In genomic region chr19:38929929-38930775, GRCh38 we compare ENCODE assay signal across 8 cellular contexts. TPM values are rescaled to one million over a fixed set of nuclear protein-coding genes. Genes with fewer than 3 reads are reported as not detected.
DNase-seq lines count a peak whose midpoint lies in the region; ATAC-seq and TF ChIP-seq lines count a peak whose summit lies in the region.

A gene with protein sequence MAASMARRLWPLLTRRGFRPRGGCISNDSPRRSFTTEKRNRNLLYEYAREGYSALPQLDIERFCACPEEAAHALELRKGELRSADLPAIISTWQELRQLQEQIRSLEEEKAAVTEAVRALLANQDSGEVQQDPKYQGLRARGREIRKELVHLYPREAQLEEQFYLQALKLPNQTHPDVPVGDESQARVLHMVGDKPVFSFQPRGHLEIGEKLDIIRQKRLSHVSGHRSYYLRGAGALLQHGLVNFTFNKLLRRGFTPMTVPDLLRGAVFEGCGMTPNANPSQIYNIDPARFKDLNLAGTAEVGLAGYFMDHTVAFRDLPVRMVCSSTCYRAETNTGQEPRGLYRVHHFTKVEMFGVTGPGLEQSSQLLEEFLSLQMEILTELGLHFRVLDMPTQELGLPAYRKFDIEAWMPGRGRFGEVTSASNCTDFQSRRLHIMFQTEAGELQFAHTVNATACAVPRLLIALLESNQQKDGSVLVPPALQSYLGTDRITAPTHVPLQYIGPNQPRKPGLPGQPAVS (minus strand): TSS chr19:38930763. CDS start chr19:38930736, 27 bp downstream.

- ATAC-seq in GM18907 (IDR thresholded peaks at IDR 0.05; ENCODE audit: unreplicated experiment) = peak; percentile 66
- ATAC-seq in HG03159 (IDR thresholded peaks at IDR 0.05; ENCODE audit: unreplicated experiment) = peak; percentile 61

- H3K36me3 ChIP-seq in mammary epithelial cell (ENCODE audit: insufficient read depth, low read length) = peaks cover 7% of the 10 kb centered on the region
- H3K36me3 ChIP-seq in iPS-20b (ENCODE audit: insufficient read depth, low read depth, low read length) = peaks cover 38% of the 10 kb centered on the region

- H3K27ac ChIP-seq in AG04450 (ENCODE audit: low read depth, low read length) (peak within 1 kb of the TSS; percentile 86), VCaP (peak within 1 kb of the TSS; percentile 95), mammary epithelial cell (ENCODE audit: insufficient read depth, low read depth, low read length) (peak within 1 kb of the TSS; percentile 82), iPS-20b (ENCODE audit: low read length) (peak within 1 kb of the TSS; percentile 86), skin epidermis (peak within 1 kb of the TSS in 20 of 21 experiments; percentile 65 to 95 (median 87))

- peak; percentile 90 for DNase-seq in AG04450 (ENCODE audit: low read depth, low spot score)
- peak; percentile 89 for DNase-seq in NCI-H2196 treated with DMSO at 0.1 percent for 48 hours (lab: John Stamatoyannopoulos, UW; ENCODE audit: unreplicated experiment)
- peak; percentile 84 for DNase-seq in mammary epithelial cell

- dilution Hi-C loops in mammary epithelial cell (cut with HindIII; ENCODE audit: low sequenced_read_pairs) = loop anchor here (5.0 kb wide), 3 partner anchors 67 to 403 kb away; no protein-coding TSS in a partner anchor

- peak within 1 kb of the TSS; percentile 94 for H2AFZ ChIP-seq in mammary epithelial cell (ENCODE audit: low read depth, low read length)

- intact Hi-C loops in mammary epithelial cell (cut with micrococcal nuclease) = loop anchor here (1.0 to 5.0 kb wide), 9 partner anchors 31 to 527 kb away; partner anchors contain the start of genes FAM98C, NFKBIB and SIRT2

- BruUV-seq in mammary epithelial cell (replicated peaks; lab: Mats Ljungman, UMichigan) = TSS peak; percentile 50

- H3K4me2 ChIP-seq in mammary epithelial cell (ENCODE audit: insufficient read depth, low read depth, low read length) = peak within 1 kb of the TSS; percentile 71

- CTCF ChIA-PET in AG04450 (lab: Charles Lee) (interaction anchor here (0.5 to 2.9 kb wide), 57 partner anchors 9 to 695 kb away, joined by 3 to 23 read pairs (median 4); partner anchors contain the start of genes ACTN4, CAPN12, FAM98C and FBXO17), mammary epithelial cell (lab: Charles Lee; ENCODE audit: low non-redundant PET) (interaction anchor here (0.6 to 1.4 kb wide), 8 partner anchors 54 to 602 kb away, joined by 3 to 9 read pairs (median 4); partner anchors contain the start of genes ECH1 and FAM98C)

- peaks cover 52% of the 10 kb centered on the region for H3K79me2 ChIP-seq in mammary epithelial cell (ENCODE audit: insufficient read depth, low read length)

- H3K9me3 ChIP-seq in AG04450 (ENCODE audit: control insufficient read depth, insufficient read depth, low read length) (peaks cover 9% of the 10 kb centered on the region), mammary epithelial cell (replicated peaks; ENCODE audit: insufficient read depth, low read length) (no peaks in the 10 kb centered on the region), iPS-20b (ENCODE audit: insufficient read depth, low read depth, low read length) (peaks cover 12% of the 10 kb centered on the region)

- H3K27me3 ChIP-seq in AG04450 (ENCODE audit: control insufficient read depth, insufficient read depth, low read length) = no peaks in the 10 kb centered on the region
- H3K27me3 ChIP-seq in mammary epithelial cell (ENCODE audit: insufficient read depth, low read length) = no peaks in the 10 kb centered on the region
- H3K27me3 ChIP-seq in iPS-20b (ENCODE audit: insufficient read depth, low read length) = no peaks in the 10 kb centered on the region

- peak; percentile 98 for TF ChIP-seq CTCF in AG04450 (IDR thresholded peaks at IDR 0.05; ENCODE audit: low read depth, low read length)
- peak; percentile 100 for TF ChIP-seq CTCF in VCaP (conservative IDR thresholded peaks at IDR 0.05)
- TF ChIP-seq CTCF in mammary epithelial cell (conservative IDR thresholded peaks at IDR 0.05 in 1 of 2, IDR thresholded peaks at IDR 0.05 in 1 of 2; ENCODE audit: extremely low read depth in 1 of 2, insufficient read depth in 1 of 2, low read depth in 1 of 2, low read length in 2 of 2) = peak; percentile 88 to 96

- in situ Hi-C loops in mammary epithelial cell (cut with MboI; ENCODE audit: low sequenced_read_pairs in 2 of 2) = loop anchor here in 1 of 2 donors (25.0 kb wide), 2 partner anchors 418 to 518 kb away; partner anchors contain the start of gene FAM98C

- POLR2A ChIA-PET in AG04450 (lab: Yijun Ruan, JAX) = interaction anchor here (1.0 to 1.9 kb wide), 7 partner anchors 10 to 311 kb away, joined by 4 to 8 read pairs (median 6); partner anchors contain the start of genes ACTN4, EIF3K, HNRNPL and NFKBIB

- H3K4me3 ChIP-seq in AG04450 (ENCODE audit: low read depth, low read length) (peak within 1 kb of the TSS; percentile 99), mammary epithelial cell (replicated peaks in 1 of 3; ENCODE audit: insufficient read depth in 1 of 3, low read depth in 2 of 3, low read length in 3 of 3) (peak within 1 kb of the TSS; percentile 84 to 90 (median 86)), iPS-20b (ENCODE audit: low read length) (peak within 1 kb of the TSS; percentile 84), skin epidermis (peak within 1 kb of the TSS; percentile 45 to 71 (median 68))

- H3K4me1 ChIP-seq in mammary epithelial cell (ENCODE audit: insufficient read depth, low read length) (peaks cover 12% of the 10 kb centered on the region), iPS-20b (ENCODE audit: insufficient read depth, low read length) (peaks cover 4% of the 10 kb centered on the region; the same call in 1 of the 2 replicates)

- no peaks in the 10 kb centered on the region for H4K20me1 ChIP-seq in mammary epithelial cell (ENCODE audit: insufficient read depth, low read length)

- H3K9ac ChIP-seq in mammary epithelial cell (ENCODE audit: insufficient read depth, low read length) (peak within 1 kb of the TSS; percentile 91), iPS-20b (ENCODE audit: low read depth, low read length) (peak within 1 kb of the TSS; percentile 90)

- under 1% methylated on average over 39 of the region's 49 CpGs for WGBS in mammary epithelial cell (ENCODE audit: low coverage, missing lambda C conversion rate)

RNA-seq across cellular contexts. Expression of the gene that starts here (rescaled TPM):
- polyA plus RNA-seq in AG04450 (2011; rRNA removed) = 10.1 and 16.2 TPM in 2 replicates
- polyA minus RNA-seq in AG04450 (2011; rRNA and poly(A)+ RNA removed) = 10.9 and 20.6 TPM in 2 replicates
- 10 to 100 TPM; 18.0 to 28.0 TPM for total RNA-seq in mammary epithelial cell
- polyA plus RNA-seq in mammary epithelial cell = 24.8 TPM
- 27.0 TPM for polyA minus RNA-seq in mammary epithelial cell

Comparison
In these comparisons a context has a peak if more than half of its experiments do, and no peak if none do; other contexts are left out.
1. Peak in every context shown above with its lines: DNase-seq, ATAC-seq, H3K4me3 ChIP-seq and H3K27ac ChIP-seq.